ENCODE assay signal across 28 cellular contexts in genomic region chrX:38482183-38482582, GRCh38.
"Had no signal": no experiment of that assay in that cellular context is flagged by ENCODE, and none has a peak within 500 bp of the region (broad histone marks: within the 10 kb centered on the region; RNA-seq: fewer than 3 reads in every experiment).

No MANE protein-coding gene starts in this region.

- H3K4me3 ChIP-seq: stomach, suprapubic skin, testis, thoracic aorta, tibial artery, tibial nerve, transverse colon, upper lobe of left lung, upper lobe of right lung, uterus, vagina had no signal

- H3K27me3 Mint-ChIP-seq: stimulated activated memory B cell treated with anti-CD40 and anti-IgM and Interleukin-4, amounts not matched to agents 10 μg/mL and 1 μg/mL and 100 μg/mL, for 72 hours; stimulated activated naive CD8-positive, alpha-beta T cell treated with anti-CD3 and anti-CD28 coated beads, Interleukin-15, amount 100 ng/mL, for 72 hours; type B pancreatic cell had no signal

- H3K4me1 Mint-ChIP-seq: stimulated activated effector memory CD8-positive, alpha-beta T cell treated with anti-CD3 and anti-CD28 coated beads, Interleukin-12 subunit alpha, Interleukin-12 subunit beta, amount 100 ng/mL, for 72 hours; stimulated activated memory B cell treated with anti-CD40 and anti-IgM and Interleukin-4, amounts not matched to agents 10 μg/mL and 1 μg/mL and 100 μg/mL, for 72 hours; stimulated activated naive B cell treated with anti-CD40 and anti-IgM and Interleukin-4, amounts not matched to agents 10 μg/mL and 1 μg/mL and 100 μg/mL, for 72 hours; stimulated activated naive CD8-positive, alpha-beta T cell treated with anti-CD3 and anti-CD28 coated beads, Interleukin-15, amount 100 ng/mL, for 72 hours had no signal

- H3K36me3 Mint-ChIP-seq: stimulated activated effector memory CD8-positive, alpha-beta T cell treated with anti-CD3 and anti-CD28 coated beads, Interleukin-12 subunit alpha, Interleukin-12 subunit beta, amount 100 ng/mL, for 72 hours; stimulated activated memory B cell treated with anti-CD40 and anti-IgM and Interleukin-4, amounts not matched to agents 10 μg/mL and 1 μg/mL and 100 μg/mL, for 72 hours; stimulated activated naive B cell treated with anti-CD40 and anti-IgM and Interleukin-4, amounts not matched to agents 10 μg/mL and 1 μg/mL and 100 μg/mL, for 72 hours; type B pancreatic cell had no signal

- H3K9me3 Mint-ChIP-seq: stimulated activated effector memory CD8-positive, alpha-beta T cell treated with anti-CD3 and anti-CD28 coated beads, Interleukin-12 subunit alpha, Interleukin-12 subunit beta, amount 100 ng/mL, for 72 hours; stimulated activated memory B cell treated with anti-CD40 and anti-IgM and Interleukin-4, amounts not matched to agents 10 μg/mL and 1 μg/mL and 100 μg/mL, for 72 hours; stimulated activated naive B cell treated with anti-CD40 and anti-IgM and Interleukin-4, amounts not matched to agents 10 μg/mL and 1 μg/mL and 100 μg/mL, for 72 hours; stimulated activated naive CD8-positive, alpha-beta T cell treated with anti-CD3 and anti-CD28 coated beads, Interleukin-15, amount 100 ng/mL, for 72 hours; stimulated activated naive CD8-positive, alpha-beta T cell treated with anti-CD3 and anti-CD28 coated beads, Interleukin-15, Interleukin-2, amounts not matched to agents 100 ng/mL and 50 ng/mL, for 24 hours; type B pancreatic cell had no signal

- H3K27me3 ChIP-seq: suprapubic skin, testis, tibial artery, transverse colon, upper lobe of left lung, upper lobe of right lung, uterus, vagina had no signal

- H3K27ac ChIP-seq: stomach, suprapubic skin, testis, thoracic aorta, tibial artery, tibial nerve, transverse colon, upper lobe of left lung, upper lobe of right lung, uterus, vagina had no signal

- H3K4me1 ChIP-seq: stomach, suprapubic skin, testis, tibial artery, tibial nerve, transverse colon, upper lobe of left lung, upper lobe of right lung, uterus, vagina had no signal

- DNase-seq: stimulated activated CD4-positive, alpha-beta T cell treated with anti-CD3 and anti-CD28 coated beads, Interleukin-2, amount 100 ng/mL, for 48 hours; stimulated activated CD4-positive, alpha-beta T cell treated with anti-CD3 and anti-CD28 coated beads, Interleukin-4, amount 100 ng/mL, for 1 hour; stimulated activated CD4-positive, alpha-beta T cell treated with anti-CD3 and anti-CD28 coated beads, Interleukin-4, amount 100 ng/mL, for 24 hours; stimulated activated CD4-positive, alpha-beta T cell treated with anti-CD3 and anti-CD28 coated beads, Interleukin-4, amount 100 ng/mL, for 4 hours; stimulated activated CD8-positive, alpha-beta memory T cell treated with anti-CD3 and anti-CD28 coated beads, Interleukin-4, amount 100 ng/mL, for 48 hours; stimulated activated naive B cell treated with anti-CD40 and anti-IgM and Interleukin-4, amounts not matched to agents 10 μg/mL and 1 μg/mL and 100 μg/mL, for 72 hours; stimulated activated naive CD4-positive, alpha-beta T cell; stimulated activated naive CD4-positive, alpha-beta T cell treated with Interleukin-2 at 50 U/mL for 16 hours; stimulated activated naive CD8-positive, alpha-beta T cell treated with anti-CD3 and anti-CD28 coated beads, Interleukin-15, amount 100 ng/mL, for 72 hours; stimulated activated naive CD8-positive, alpha-beta T cell treated with anti-CD3 and anti-CD28 coated beads, Interleukin-15, Interleukin-2, amounts not matched to agents 100 U/mL and 50 U/mL, for 24 hours; stomach; substantia nigra; testis; tibial artery; transverse colon; trophoblast cell; upper lobe of left lung; upper lobe of right lung; uterus had no signal

- H3K36me3 ChIP-seq: stomach, suprapubic skin, thoracic aorta, tibial artery, tibial nerve, transverse colon, upper lobe of left lung, upper lobe of right lung, uterus, vagina had no signal

- FAIRE-seq: urothelium cell line had no signal

- H3K9me3 ChIP-seq: stomach, suprapubic skin, testis, thoracic aorta, tibial artery, tibial nerve, transverse colon, upper lobe of left lung, upper lobe of right lung, uterus, vagina had no signal

- H3K27ac Mint-ChIP-seq: stimulated activated effector memory CD8-positive, alpha-beta T cell treated with anti-CD3 and anti-CD28 coated beads, Interleukin-12 subunit alpha, Interleukin-12 subunit beta, amount 100 ng/mL, for 72 hours; stimulated activated memory B cell treated with anti-CD40 and anti-IgM and Interleukin-4, amounts not matched to agents 10 μg/mL and 1 μg/mL and 100 μg/mL, for 72 hours; stimulated activated naive B cell treated with anti-CD40 and anti-IgM and Interleukin-4, amounts not matched to agents 10 μg/mL and 1 μg/mL and 100 μg/mL, for 72 hours; stimulated activated naive CD8-positive, alpha-beta T cell treated with anti-CD3 and anti-CD28 coated beads, Interleukin-15, amount 100 ng/mL, for 72 hours; stimulated activated naive CD8-positive, alpha-beta T cell treated with anti-CD3 and anti-CD28 coated beads, Interleukin-15, Interleukin-2, amounts not matched to agents 100 ng/mL and 50 ng/mL, for 24 hours; type B pancreatic cell had no signal

- H3K4me3 Mint-ChIP-seq: stimulated activated effector memory CD8-positive, alpha-beta T cell treated with anti-CD3 and anti-CD28 coated beads, Interleukin-12 subunit alpha, Interleukin-12 subunit beta, amount 100 ng/mL, for 72 hours; stimulated activated memory B cell treated with anti-CD40 and anti-IgM and Interleukin-4, amounts not matched to agents 10 μg/mL and 1 μg/mL and 100 μg/mL, for 72 hours; stimulated activated naive B cell treated with anti-CD40 and anti-IgM and Interleukin-4, amounts not matched to agents 10 μg/mL and 1 μg/mL and 100 μg/mL, for 72 hours; stimulated activated naive CD8-positive, alpha-beta T cell treated with anti-CD3 and anti-CD28 coated beads, Interleukin-15, amount 100 ng/mL, for 72 hours; stimulated activated naive CD8-positive, alpha-beta T cell treated with anti-CD3 and anti-CD28 coated beads, Interleukin-15, Interleukin-2, amounts not matched to agents 100 ng/mL and 50 ng/mL, for 24 hours; type B pancreatic cell had no signal
